In genomic region chr1:12078575-12078937, GRCh38 we compare ENCODE assay signal across 20 cellular contexts. TPM values are rescaled to one million over a fixed set of nuclear protein-coding genes. Genes with fewer than 3 reads are reported as not detected.
DNase-seq lines count a peak whose midpoint lies in the region; ATAC-seq lines count a peak whose summit lies in the region.
"Had no signal": no experiment of that assay in that cellular context is flagged by ENCODE, and none has a peak within 500 bp of the region (broad histone marks: within the 10 kb centered on the region; RNA-seq: fewer than 3 reads in every experiment).

No MANE protein-coding gene starts in this region.

- CTCF ChIA-PET in activated CD4-positive, alpha-beta memory T cell treated with anti-CD3 and anti-CD28 coated beads, Interleukin-2, amount 10 ng/mL, durations not matched to agents 7 days and 5 days (lab: Charles Lee) = interaction anchor here (0.9 to 3.6 kb wide), 11 partner anchors 10 to 77 kb away, joined by 3 to 25 read pairs (median 8); partner anchors contain the start of genes MIIP and TNFRSF8

- H3K4me3 Mint-ChIP-seq in activated T-cell treated with anti-CD3 and anti-CD28 coated beads, Interleukin-2, amount 50 U/mL, for 72 hours = peak overlapping the region; percentile 58 to 69
- peak overlapping the region; percentile 56 for H3K4me3 Mint-ChIP-seq in activated CD4-positive, alpha-beta memory T cell treated with anti-CD3 and anti-CD28 coated beads, Interleukin-2, amount 10 ng/mL, durations not matched to agents 7 days and 5 days
- H3K4me3 Mint-ChIP-seq: activated naive CD8-positive, alpha-beta T cell treated with anti-CD3 and anti-CD28 coated beads for 36 hours; nephron had no signal

- peak in 1 of 2 donors; percentile 18 for ATAC-seq in activated T-cell treated with anti-CD3 and anti-CD28 coated beads, Interleukin-2, amount 50 U/mL, for 72 hours (replicated peaks in 1 of 2)
- peak; percentile 10 for ATAC-seq in HG03439 (IDR thresholded peaks at IDR 0.05; ENCODE audit: unreplicated experiment)
- ATAC-seq: psoas muscle had no signal

- H3K4me1 Mint-ChIP-seq in activated T-cell treated with anti-CD3 and anti-CD28 coated beads, Interleukin-2, amount 50 U/mL, for 72 hours (ENCODE audit: low read depth) = peaks cover 60% of the 10 kb centered on the region
- peaks cover 76% of the 10 kb centered on the region for H3K4me1 Mint-ChIP-seq in activated CD4-positive, alpha-beta memory T cell treated with anti-CD3 and anti-CD28 coated beads, Interleukin-2, amount 10 ng/mL, durations not matched to agents 7 days and 5 days

- peaks cover 4 to 6% of the 10 kb centered on the region in 2 donors for H3K9me3 Mint-ChIP-seq in activated T-cell treated with anti-CD3 and anti-CD28 coated beads, Interleukin-2, amount 50 U/mL, for 72 hours
- H3K9me3 Mint-ChIP-seq in activated CD4-positive, alpha-beta memory T cell treated with anti-CD3 and anti-CD28 coated beads, Interleukin-2, amount 10 ng/mL, durations not matched to agents 7 days and 5 days = peaks cover 6% of the 10 kb centered on the region

- DNase-seq in activated T-cell treated with anti-CD3 and anti-CD28 coated beads, Interleukin-2, amount 50 U/mL, for 72 hours = no peak
- DNase-seq in activated T-cell treated with anti-CD3 and anti-CD28 coated beads for 4 hours (no peak), ecto neural progenitor cell (ENCODE audit: low spot score) (no peak), DMS53 treated with DMSO at 0.1 percent for 48 hours (lab: John Stamatoyannopoulos, UW; ENCODE audit: unreplicated experiment) (no peak), NCI-H524 (lab: John Stamatoyannopoulos, UW) (no peak)
- no peak for DNase-seq in activated CD4-positive, alpha-beta memory T cell treated with anti-CD3 and anti-CD28 coated beads, Interleukin-2, amount 10 ng/mL, durations not matched to agents 7 days and 5 days
- no peak for DNase-seq in activated CD4-positive, CD25-positive, alpha-beta regulatory T cell treated with anti-CD3 and anti-CD28 coated beads, Interleukin-2, amount 50 U/mL, for 72 hours
- DNase-seq: activated CD4-positive, alpha-beta T cell treated with anti-CD3 and anti-CD28 coated beads for 48 hours; activated naive CD8-positive, alpha-beta T cell treated with anti-CD3 and anti-CD28 coated beads for 36 hours; DMS79 treated with DMSO at 0.1 percent for 48 hours; effector CD8-positive, alpha-beta T cell; head of caudate nucleus; mesenchymal stem cell; NCI-H187; NCI-H446; psoas muscle; SHP77 treated with DMSO at 0.1 percent for 48 hours had no signal

- POLR2A ChIA-PET in activated CD4-positive, alpha-beta memory T cell treated with anti-CD3 and anti-CD28 coated beads, Interleukin-2, amount 10 ng/mL, durations not matched to agents 7 days and 5 days (lab: Charles Lee) = interaction anchor here (0.7 to 4.0 kb wide), 9 partner anchors 8 to 169 kb away, joined by 3 to 54 read pairs (median 8); partner anchors contain the start of gene MIIP

- H3K27me3 Mint-ChIP-seq in activated T-cell treated with anti-CD3 and anti-CD28 coated beads, Interleukin-2, amount 50 U/mL, for 72 hours (ENCODE audit: low read depth) = no peaks in the 10 kb centered on the region
- no peaks in the 10 kb centered on the region for H3K27me3 Mint-ChIP-seq in activated CD4-positive, alpha-beta memory T cell treated with anti-CD3 and anti-CD28 coated beads, Interleukin-2, amount 10 ng/mL, durations not matched to agents 7 days and 5 days
- H3K27me3 Mint-ChIP-seq: activated naive CD8-positive, alpha-beta T cell treated with anti-CD3 and anti-CD28 coated beads for 36 hours had no signal

- H3K36me3 Mint-ChIP-seq in activated T-cell treated with anti-CD3 and anti-CD28 coated beads, Interleukin-2, amount 50 U/mL, for 72 hours (ENCODE audit: insufficient read depth in 2 of 2) = peaks cover 23 to 30% of the 10 kb centered on the region in 2 donors
- peaks cover 57% of the 10 kb centered on the region for H3K36me3 Mint-ChIP-seq in activated CD4-positive, alpha-beta memory T cell treated with anti-CD3 and anti-CD28 coated beads, Interleukin-2, amount 10 ng/mL, durations not matched to agents 7 days and 5 days (ENCODE audit: low read depth)

- H3K27ac Mint-ChIP-seq in activated T-cell treated with anti-CD3 and anti-CD28 coated beads, Interleukin-2, amount 50 U/mL, for 72 hours = peak overlapping the region; percentile 83
- peak overlapping the region; percentile 79 for H3K27ac Mint-ChIP-seq in activated CD4-positive, alpha-beta memory T cell treated with anti-CD3 and anti-CD28 coated beads, Interleukin-2, amount 10 ng/mL, durations not matched to agents 7 days and 5 days
- H3K27ac Mint-ChIP-seq: activated naive CD8-positive, alpha-beta T cell treated with anti-CD3 and anti-CD28 coated beads for 36 hours had no signal

RNA-seq across cellular contexts. Expression of gene TNFRSF8, which starts 15.5 kb away (rescaled TPM):
- 10 to 100 TPM; 39.5 to 63.5 TPM for total RNA-seq in activated T-cell treated with anti-CD3 and anti-CD28 coated beads, Interleukin-2, amount 50 U/mL, for 72 hours
- total RNA-seq in activated CD4-positive, alpha-beta memory T cell treated with anti-CD3 and anti-CD28 coated beads, Interleukin-2, amount 10 ng/mL, durations not matched to agents 7 days and 5 days = 10 to 100 TPM; 32.9 to 34.3 TPM
- total RNA-seq: fibroblast of lung had no signal

RNA-seq across cellular contexts. Expression of gene MIIP, which starts 59.3 kb away (rescaled TPM):
- total RNA-seq in activated T-cell treated with anti-CD3 and anti-CD28 coated beads, Interleukin-2, amount 50 U/mL, for 72 hours = 10 to 100 TPM; 67.3 to 80.3 TPM
- total RNA-seq in activated CD4-positive, alpha-beta memory T cell treated with anti-CD3 and anti-CD28 coated beads, Interleukin-2, amount 10 ng/mL, durations not matched to agents 7 days and 5 days = 10 to 100 TPM; 98.3 to 98.6 TPM
